Comparison of ENCODE assay signal across 8 cellular contexts in the genomic region with DNA sequence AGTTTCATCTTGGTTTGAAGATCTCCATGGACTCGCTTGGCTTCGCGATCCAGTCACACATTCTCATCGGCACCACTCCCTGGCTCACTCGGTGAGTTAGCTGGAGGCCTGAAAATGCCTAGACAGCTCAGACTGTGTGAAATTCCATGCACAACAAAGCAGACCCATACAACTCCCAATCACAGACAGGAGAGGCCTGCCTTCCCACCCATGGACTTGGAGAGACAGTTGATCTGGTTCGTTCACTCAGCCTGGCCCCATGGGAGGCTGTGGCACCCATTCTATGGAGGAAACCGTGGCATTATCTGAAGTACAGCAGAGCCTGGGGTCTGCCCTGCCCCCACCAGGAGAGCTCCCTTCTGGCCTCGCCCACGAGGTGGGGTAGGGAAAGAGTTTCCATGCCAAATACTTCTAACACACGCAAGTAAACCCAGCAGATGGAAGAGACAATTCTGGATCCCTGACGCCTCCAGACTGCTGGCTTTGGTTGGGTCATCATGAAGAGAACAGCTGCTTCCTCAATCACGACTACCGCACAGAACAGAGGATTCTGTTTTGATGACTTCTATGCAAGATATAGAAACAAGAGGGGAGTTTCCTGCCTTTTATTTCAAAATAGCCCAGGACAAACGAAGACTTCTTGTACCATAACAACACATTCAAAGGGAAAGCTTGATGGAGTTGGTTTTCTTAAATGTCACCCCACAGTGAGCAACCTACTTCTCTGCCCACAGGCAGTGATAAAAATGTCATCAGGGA. TPM values are rescaled to one million over a fixed set of nuclear protein-coding genes. Genes with fewer than 3 reads are reported as not detected.
A peak's percentile ranks its signal among the peaks of the same experiment; 100 is the strongest.
DNase-seq lines count a peak whose midpoint lies in the region; ATAC-seq lines count a peak whose summit lies in the region.
"Had no signal": no experiment of that assay in that cellular context is flagged by ENCODE, and none has a peak within 500 bp of the region (broad histone marks: within the 10 kb centered on the region; RNA-seq: fewer than 3 reads in every experiment).

No MANE protein-coding gene starts in this region.

- peaks cover 60% of the 10 kb centered on the region for H3K4me1 ChIP-seq in right cardiac atrium (ENCODE audit: control insufficient read depth, insufficient read depth, low read length)

- ATAC-seq in HG02885 (IDR thresholded peaks at IDR 0.05; ENCODE audit: poor library complexity, unreplicated experiment) (peak; percentile 32), right cardiac atrium (peak; percentile 30 to 57), GM19395 (IDR thresholded peaks at IDR 0.05; ENCODE audit: unreplicated experiment) (no peak)
- ATAC-seq in stimulated activated effector memory CD8-positive, alpha-beta T cell treated with anti-CD3 and anti-CD28 coated beads, Interleukin-12 subunit alpha, Interleukin-12 subunit beta, amount 100 ng/mL, for 72 hours: peak; percentile 63
- ATAC-seq: HCT116 had no signal

- no peaks in the 10 kb centered on the region for H3K27me3 ChIP-seq in right cardiac atrium (ENCODE audit: control insufficient read depth, insufficient read depth)

- CTCF ChIA-PET in activated CD4-positive, alpha-beta memory T cell treated with anti-CD3 and anti-CD28 coated beads for 36 hours (lab: Charles Lee): interaction anchor here (1.1 to 8.5 kb wide), 6 partner anchors 9 to 79 kb away, joined by 3 to 115 read pairs (median 6); no protein-coding TSS in a partner anchor

- H3K27me3 Mint-ChIP-seq in activated CD4-positive, alpha-beta memory T cell treated with anti-CD3 and anti-CD28 coated beads for 36 hours: no peaks in the 10 kb centered on the region

- H3K36me3 Mint-ChIP-seq in activated CD4-positive, alpha-beta memory T cell treated with anti-CD3 and anti-CD28 coated beads for 36 hours: peaks cover 9% of the 10 kb centered on the region
- H3K36me3 Mint-ChIP-seq in stimulated activated effector memory CD8-positive, alpha-beta T cell treated with anti-CD3 and anti-CD28 coated beads, Interleukin-12 subunit alpha, Interleukin-12 subunit beta, amount 100 ng/mL, for 72 hours: peaks cover 37% of the 10 kb centered on the region

- H3K4me1 Mint-ChIP-seq in activated CD4-positive, alpha-beta memory T cell treated with anti-CD3 and anti-CD28 coated beads for 36 hours (ENCODE audit: low read depth): peaks cover 92% of the 10 kb centered on the region
- peaks cover 96% of the 10 kb centered on the region for H3K4me1 Mint-ChIP-seq in stimulated activated effector memory CD8-positive, alpha-beta T cell treated with anti-CD3 and anti-CD28 coated beads, Interleukin-12 subunit alpha, Interleukin-12 subunit beta, amount 100 ng/mL, for 72 hours

- H3K9me3 ChIP-seq in right cardiac atrium (ENCODE audit: control insufficient read depth, low read length): no peaks in the 10 kb centered on the region

- H3K27ac Mint-ChIP-seq in activated CD4-positive, alpha-beta memory T cell treated with anti-CD3 and anti-CD28 coated beads for 36 hours: peak overlapping the region; percentile 87
- peak overlapping the region; percentile 90 for H3K27ac Mint-ChIP-seq in stimulated activated effector memory CD8-positive, alpha-beta T cell treated with anti-CD3 and anti-CD28 coated beads, Interleukin-12 subunit alpha, Interleukin-12 subunit beta, amount 100 ng/mL, for 72 hours

- DNase-seq in activated CD4-positive, alpha-beta memory T cell treated with anti-CD3 and anti-CD28 coated beads for 36 hours: peak; percentile 62
- DNase-seq in right cardiac atrium (peak in 2 of 3 donors; percentile 57 to 61), DMS153 (lab: John Stamatoyannopoulos, UW) (no peak)
- no peak for DNase-seq in stimulated activated effector memory CD8-positive, alpha-beta T cell treated with anti-CD3 and anti-CD28 coated beads, Interleukin-12 subunit alpha, Interleukin-12 subunit beta, amount 100 ng/mL, for 72 hours (ENCODE audit: low spot score in 2 of 2)
- no peak for DNase-seq in effector CD4-positive, alpha-beta T cell

- H3K4me3 Mint-ChIP-seq in activated CD4-positive, alpha-beta memory T cell treated with anti-CD3 and anti-CD28 coated beads for 36 hours: peak overlapping the region; percentile 35
- peak overlapping the region; percentile 73 for H3K4me3 Mint-ChIP-seq in stimulated activated effector memory CD8-positive, alpha-beta T cell treated with anti-CD3 and anti-CD28 coated beads, Interleukin-12 subunit alpha, Interleukin-12 subunit beta, amount 100 ng/mL, for 72 hours

- H3K27ac ChIP-seq in right cardiac atrium (ENCODE audit: low read length): peak overlapping the region; percentile 86

- POLR2A ChIA-PET in activated CD4-positive, alpha-beta memory T cell treated with anti-CD3 and anti-CD28 coated beads for 36 hours (lab: Charles Lee): interaction anchor here (1.2 to 9.6 kb wide), 4 partner anchors 10 to 39 kb away, joined by 3 to 138 read pairs (median 10); no protein-coding TSS in a partner anchor

- H3K9me3 Mint-ChIP-seq in activated CD4-positive, alpha-beta memory T cell treated with anti-CD3 and anti-CD28 coated beads for 36 hours: no peaks in the 10 kb centered on the region
- no peaks in the 10 kb centered on the region for H3K9me3 Mint-ChIP-seq in stimulated activated effector memory CD8-positive, alpha-beta T cell treated with anti-CD3 and anti-CD28 coated beads, Interleukin-12 subunit alpha, Interleukin-12 subunit beta, amount 100 ng/mL, for 72 hours

- no peak overlapping the region for H3K4me3 ChIP-seq in right cardiac atrium (ENCODE audit: low read length)

- intact Hi-C loops in activated CD4-positive, alpha-beta memory T cell treated with anti-CD3 and anti-CD28 coated beads for 36 hours (cut with micrococcal nuclease): loop anchor here (1.0 kb wide), 1 partner anchor 9 kb away; no protein-coding TSS in a partner anchor
- intact Hi-C loops in right cardiac atrium (cut with DNase I): no loop called here

- 34% methylated on average over 14 of the region's 14 CpGs for WGBS in right cardiac atrium

RNA-seq across cellular contexts. Expression of a gene that starts 15.9 kb away (rescaled TPM):
- 10 to 100 TPM; 25.3 to 25.5 TPM for total RNA-seq in activated CD4-positive, alpha-beta memory T cell treated with anti-CD3 and anti-CD28 coated beads for 36 hours
- total RNA-seq in right cardiac atrium: 10 to 100 TPM; 34.6 to 58.3 (median 49.8) TPM
- polyA plus RNA-seq in right cardiac atrium: 39.5 TPM

Comparison
In these comparisons a context has a peak if more than half of its experiments do, and no peak if none do; other contexts are left out.
1. DNase-seq: peak in activated CD4-positive, alpha-beta memory T cell treated with anti-CD3 and anti-CD28 coated beads for 36 hours (single experiment) and right cardiac atrium (2 of 3); none in stimulated activated effector memory CD8-positive, alpha-beta T cell treated with anti-CD3 and anti-CD28 coated beads, Interleukin-12 subunit alpha, Interleukin-12 subunit beta, amount 100 ng/mL, for 72 hours (0 of 2), effector CD4-positive, alpha-beta T cell (single experiment) and DMS153 (single experiment).